ENCODE assay signal across 14 cellular contexts in genomic region chr3:188513662-188514328, GRCh38.
"Had no signal": no experiment of that assay in that cellular context is flagged by ENCODE, and none has a peak within 500 bp of the region (broad histone marks: within the 10 kb centered on the region; RNA-seq: fewer than 3 reads in every experiment).

No MANE protein-coding gene starts in this region.

- H3K4me1 Mint-ChIP-seq: mesothelial cell of epicardium; stimulated activated memory B cell treated with anti-CD40 and anti-IgM and Interleukin-4, amounts not matched to agents 10 μg/mL and 1 μg/mL and 100 μg/mL, for 72 hours had no signal

- H3K27me3 ChIP-seq: heart right ventricle, neutrophil, tibial nerve had no signal

- DNase-seq: activated CD4-positive, alpha-beta T cell treated with anti-CD3 and anti-CD28 coated beads for 48 hours; activated CD8-positive, alpha-beta memory T cell treated with anti-CD3 and anti-CD28 coated beads for 24 hours; activated naive CD4-positive, alpha-beta T cell treated with Interleukin-2 at 50 U/mL for 16 hours; amniotic stem cell; foreskin melanocyte; heart right ventricle; naive B cell; right cardiac atrium had no signal

- H3K36me3 ChIP-seq: heart right ventricle, neutrophil, tibial nerve had no signal

- H3K4me3 Mint-ChIP-seq: brain; mesothelial cell of epicardium; naive B cell; stimulated activated memory B cell treated with anti-CD40 and anti-IgM and Interleukin-4, amounts not matched to agents 10 μg/mL and 1 μg/mL and 100 μg/mL, for 72 hours; T-helper 1 cell treated with Interleukin-12 subunit alpha and Interleukin-12 subunit beta and Interleukin-4 antibody, amounts not matched to agents 30 μg/mL and 1 μg/mL, for 36 hours had no signal

- H3K27me3 Mint-ChIP-seq: brain; naive B cell; stimulated activated memory B cell treated with anti-CD40 and anti-IgM and Interleukin-4, amounts not matched to agents 10 μg/mL and 1 μg/mL and 100 μg/mL, for 72 hours had no signal

- H3K4me3 ChIP-seq: heart right ventricle, tibial nerve had no signal

- H3K9me3 ChIP-seq: heart right ventricle, neutrophil, tibial nerve had no signal

- H3K36me3 Mint-ChIP-seq: brain had no signal

- H3K27ac Mint-ChIP-seq: brain; mesothelial cell of epicardium; stimulated activated memory B cell treated with anti-CD40 and anti-IgM and Interleukin-4, amounts not matched to agents 10 μg/mL and 1 μg/mL and 100 μg/mL, for 72 hours; T-helper 1 cell treated with Interleukin-12 subunit alpha and Interleukin-12 subunit beta and Interleukin-4 antibody, amounts not matched to agents 30 μg/mL and 1 μg/mL, for 36 hours had no signal

- H3K27ac ChIP-seq: heart right ventricle, neutrophil, tibial nerve had no signal

- ATAC-seq: heart right ventricle; right cardiac atrium; stimulated activated memory B cell treated with anti-CD40 and anti-IgM and Interleukin-4, amounts not matched to agents 10 μg/mL and 1 μg/mL and 100 μg/mL, for 72 hours had no signal

- H3K9me3 Mint-ChIP-seq: stimulated activated memory B cell treated with anti-CD40 and anti-IgM and Interleukin-4, amounts not matched to agents 10 μg/mL and 1 μg/mL and 100 μg/mL, for 72 hours had no signal
